In genomic region chr14:97456958-97457357, GRCh38 we compare ENCODE assay signal across 10 cellular contexts.
DNase-seq lines count a peak whose midpoint lies in the region; ATAC-seq lines count a peak whose summit lies in the region.
"Had no signal": no experiment of that assay in that cellular context is flagged by ENCODE, and none has a peak within 500 bp of the region (broad histone marks: within the 10 kb centered on the region; RNA-seq: fewer than 3 reads in every experiment).

No MANE protein-coding gene starts in this region.

- H3K9me3 ChIP-seq in mucosa of rectum (ENCODE audit: control insufficient read depth in 2 of 2, low read length in 2 of 2), result peaks cover 0 to 3% of the 10 kb centered on the region in 2 donors
- H3K9me3 ChIP-seq: adrenal gland had no signal

- peak overlapping the region; percentile 93 for H3K4me3 Mint-ChIP-seq in T-helper 2 cell treated with Interferon-gamma antibody and Interleukin-4, amounts not matched to agents 5 μg/mL and 100 μg/mL, for 36 hours
- peak overlapping the region; percentile 100 for H3K4me3 Mint-ChIP-seq in activated T-helper 17 cell treated with anti-CD3 and anti-CD28 coated beads, Interleukin-2, amount 50 U/mL, for 72 hours
- peak overlapping the region; percentile 88 for H3K4me3 Mint-ChIP-seq in stimulated activated effector memory CD8-positive, alpha-beta T cell treated with anti-CD3 and anti-CD28 coated beads, Interleukin-12 subunit alpha, Interleukin-12 subunit beta, amount 100 ng/mL, for 72 hours

- peaks cover 12 to 16% of the 10 kb centered on the region in 2 donors for H3K4me1 ChIP-seq in mucosa of rectum (ENCODE audit: control insufficient read depth in 2 of 2, insufficient read depth in 2 of 2, low read length in 2 of 2)
- H3K4me1 ChIP-seq: adrenal gland had no signal

- peak overlapping the region; percentile 56 to 66 for H3K27ac ChIP-seq in mucosa of rectum (ENCODE audit: low read depth in 2 of 2, low read length in 2 of 2)
- H3K27ac ChIP-seq: adrenal gland had no signal

- H3K4me1 Mint-ChIP-seq in T-helper 2 cell treated with Interferon-gamma antibody and Interleukin-4, amounts not matched to agents 5 μg/mL and 100 μg/mL, for 36 hours (ENCODE audit: low read depth), result peaks cover 68% of the 10 kb centered on the region
- H3K4me1 Mint-ChIP-seq in activated T-helper 17 cell treated with anti-CD3 and anti-CD28 coated beads, Interleukin-2, amount 50 U/mL, for 72 hours, result peaks cover 25% of the 10 kb centered on the region
- H3K4me1 Mint-ChIP-seq in stimulated activated effector memory CD8-positive, alpha-beta T cell treated with anti-CD3 and anti-CD28 coated beads, Interleukin-12 subunit alpha, Interleukin-12 subunit beta, amount 100 ng/mL, for 72 hours, result peaks cover 64% of the 10 kb centered on the region

- peak; percentile 85 for DNase-seq in T-helper 2 cell treated with Interferon-gamma antibody and Interleukin-4, amounts not matched to agents 5 μg/mL and 100 μg/mL, for 36 hours (ENCODE audit: low spot score)
- DNase-seq in stimulated activated effector memory CD8-positive, alpha-beta T cell treated with anti-CD3 and anti-CD28 coated beads, Interleukin-12 subunit alpha, Interleukin-12 subunit beta, amount 100 ng/mL, for 72 hours (ENCODE audit: low spot score in 2 of 2), result peak; percentile 43 to 79
- no peak for DNase-seq in NCI-H524 (lab: John Stamatoyannopoulos, UW)
- DNase-seq in SKM-1 (lab: John Stamatoyannopoulos, UW; ENCODE audit: unreplicated experiment), result no peak
- DNase-seq: adrenal gland had no signal

- H3K9me3 Mint-ChIP-seq in T-helper 2 cell treated with Interferon-gamma antibody and Interleukin-4, amounts not matched to agents 5 μg/mL and 100 μg/mL, for 36 hours, result peaks cover 25% of the 10 kb centered on the region
- H3K9me3 Mint-ChIP-seq in activated T-helper 17 cell treated with anti-CD3 and anti-CD28 coated beads, Interleukin-2, amount 50 U/mL, for 72 hours, result peaks cover 4% of the 10 kb centered on the region
- H3K9me3 Mint-ChIP-seq in stimulated activated effector memory CD8-positive, alpha-beta T cell treated with anti-CD3 and anti-CD28 coated beads, Interleukin-12 subunit alpha, Interleukin-12 subunit beta, amount 100 ng/mL, for 72 hours, result peaks cover 6% of the 10 kb centered on the region
- H3K9me3 Mint-ChIP-seq: neural crest cell had no signal

- no peaks in the 10 kb centered on the region for H3K27me3 Mint-ChIP-seq in T-helper 2 cell treated with Interferon-gamma antibody and Interleukin-4, amounts not matched to agents 5 μg/mL and 100 μg/mL, for 36 hours (ENCODE audit: low read depth)
- no peaks in the 10 kb centered on the region for H3K27me3 Mint-ChIP-seq in activated T-helper 17 cell treated with anti-CD3 and anti-CD28 coated beads, Interleukin-2, amount 50 U/mL, for 72 hours

- peak overlapping the region in 1 of 2 donors; percentile 36 for H3K4me3 ChIP-seq in mucosa of rectum (ENCODE audit: low read length in 2 of 2)
- H3K4me3 ChIP-seq: adrenal gland had no signal

- peak overlapping the region in 1 of 2 donors; percentile 17 for H3K9ac ChIP-seq in mucosa of rectum (ENCODE audit: low read depth in 1 of 2, low read length in 2 of 2)

- peak overlapping the region; percentile 96 for H3K27ac Mint-ChIP-seq in T-helper 2 cell treated with Interferon-gamma antibody and Interleukin-4, amounts not matched to agents 5 μg/mL and 100 μg/mL, for 36 hours
- peak overlapping the region; percentile 99 for H3K27ac Mint-ChIP-seq in activated T-helper 17 cell treated with anti-CD3 and anti-CD28 coated beads, Interleukin-2, amount 50 U/mL, for 72 hours
- peak overlapping the region; percentile 98 for H3K27ac Mint-ChIP-seq in stimulated activated effector memory CD8-positive, alpha-beta T cell treated with anti-CD3 and anti-CD28 coated beads, Interleukin-12 subunit alpha, Interleukin-12 subunit beta, amount 100 ng/mL, for 72 hours

- H3K36me3 Mint-ChIP-seq in T-helper 2 cell treated with Interferon-gamma antibody and Interleukin-4, amounts not matched to agents 5 μg/mL and 100 μg/mL, for 36 hours (ENCODE audit: low read depth), result peaks cover 59% of the 10 kb centered on the region
- peaks cover 30% of the 10 kb centered on the region for H3K36me3 Mint-ChIP-seq in activated T-helper 17 cell treated with anti-CD3 and anti-CD28 coated beads, Interleukin-2, amount 50 U/mL, for 72 hours (ENCODE audit: low read depth)
- H3K36me3 Mint-ChIP-seq in stimulated activated effector memory CD8-positive, alpha-beta T cell treated with anti-CD3 and anti-CD28 coated beads, Interleukin-12 subunit alpha, Interleukin-12 subunit beta, amount 100 ng/mL, for 72 hours, result peaks cover 25% of the 10 kb centered on the region

- peaks cover 0 to 2% of the 10 kb centered on the region in 2 donors for H3K27me3 ChIP-seq in mucosa of rectum (ENCODE audit: control insufficient read depth in 2 of 2, insufficient read depth in 2 of 2, low read length in 2 of 2)
- H3K27me3 ChIP-seq: adrenal gland had no signal

- no peaks in the 10 kb centered on the region for H3K36me3 ChIP-seq in mucosa of rectum (ENCODE audit: control insufficient read depth in 2 of 2, insufficient read depth in 2 of 2, low read length in 2 of 2)
- H3K36me3 ChIP-seq: adrenal gland had no signal

- ATAC-seq in activated T-helper 17 cell treated with anti-CD3 and anti-CD28 coated beads, Interleukin-2, amount 50 U/mL, for 72 hours (replicated peaks), result peak; percentile 92
- peak; percentile 97 for ATAC-seq in stimulated activated effector memory CD8-positive, alpha-beta T cell treated with anti-CD3 and anti-CD28 coated beads, Interleukin-12 subunit alpha, Interleukin-12 subunit beta, amount 100 ng/mL, for 72 hours
- ATAC-seq in GM19328 (IDR thresholded peaks at IDR 0.05; ENCODE audit: unreplicated experiment) (no peak), GM19467 (IDR thresholded peaks at IDR 0.05; ENCODE audit: unreplicated experiment) (no peak)

Comparison
In these comparisons a context has a peak if more than half of its experiments do, and no peak if none do; other contexts are left out.
1. DNase-seq: peak in T-helper 2 cell treated with Interferon-gamma antibody and Interleukin-4, amounts not matched to agents 5 μg/mL and 100 μg/mL, for 36 hours (single experiment) and stimulated activated effector memory CD8-positive, alpha-beta T cell treated with anti-CD3 and anti-CD28 coated beads, Interleukin-12 subunit alpha, Interleukin-12 subunit beta, amount 100 ng/mL, for 72 hours (2 of 2); none in NCI-H524 (0 of 2) and SKM-1 (single experiment).
2. ATAC-seq: peak in activated T-helper 17 cell treated with anti-CD3 and anti-CD28 coated beads, Interleukin-2, amount 50 U/mL, for 72 hours (single experiment) and stimulated activated effector memory CD8-positive, alpha-beta T cell treated with anti-CD3 and anti-CD28 coated beads, Interleukin-12 subunit alpha, Interleukin-12 subunit beta, amount 100 ng/mL, for 72 hours (single experiment); none in GM19328 (single experiment) and GM19467 (single experiment).
3. Peak in every context shown above with its lines, with median percentiles within 50 percentile points of each other: H3K27ac Mint-ChIP-seq and H3K4me3 Mint-ChIP-seq.